ENCODE assay signal across 9 cellular contexts in the genomic region with DNA sequence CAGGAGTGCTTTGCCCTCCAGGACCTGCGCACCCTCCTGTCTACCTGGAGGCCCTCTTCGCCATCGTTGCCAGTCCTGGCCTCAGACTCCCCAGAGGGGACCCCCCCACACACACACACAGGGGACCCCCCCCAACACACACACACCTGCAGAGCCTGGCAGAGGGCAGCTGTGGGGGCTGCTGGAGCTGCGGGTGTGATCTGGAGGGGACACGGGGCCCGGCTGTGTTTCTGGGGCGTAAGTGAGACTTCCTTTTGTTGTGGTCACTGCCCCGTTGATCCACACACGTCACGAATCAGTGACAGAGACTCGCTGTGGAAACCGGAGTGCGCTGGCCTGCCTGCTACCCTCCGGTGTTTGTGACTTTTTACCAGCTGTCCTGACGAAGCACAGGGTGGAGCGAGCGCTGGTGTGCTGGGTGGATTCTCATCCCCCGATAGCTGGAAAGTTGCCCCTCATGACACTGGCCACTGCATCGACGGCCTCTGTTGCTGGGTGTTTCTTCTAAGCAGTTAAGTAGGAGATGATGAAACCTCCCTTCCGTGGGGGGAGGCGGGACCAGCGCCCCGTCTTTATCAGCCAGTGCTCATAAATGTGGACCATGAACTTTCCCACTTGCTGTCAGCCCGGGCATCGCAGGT. TPM values are rescaled to one million over a fixed set of nuclear protein-coding genes. Genes with fewer than 3 reads are reported as not detected.
DNase-seq lines count a peak whose midpoint lies in the region; ATAC-seq and TF ChIP-seq lines count a peak whose summit lies in the region.
"Had no signal": no experiment of that assay in that cellular context is flagged by ENCODE, and none has a peak within 500 bp of the region (broad histone marks: within the 10 kb centered on the region; RNA-seq: fewer than 3 reads in every experiment).

No MANE protein-coding gene starts in this region.

- intact Hi-C loops in colonic mucosa (cut with DNase I) (no loop called here), upper lobe of right lung (cut with DNase I) (no loop called here)

- H3K36me3 Mint-ChIP-seq in activated T-cell treated with anti-CD3 and anti-CD28 coated beads, Interleukin-2, amount 50 U/mL, for 72 hours (ENCODE audit: insufficient read depth in 2 of 2), result peaks cover 8 to 15% of the 10 kb centered on the region in 2 donors

- no peak for ATAC-seq in activated T-cell treated with anti-CD3 and anti-CD28 coated beads, Interleukin-2, amount 50 U/mL, for 72 hours (replicated peaks in 1 of 2)
- peak; percentile 2 for ATAC-seq in upper lobe of right lung

- peak overlapping the region; percentile 76 for H3K4me3 ChIP-seq in colonic mucosa
- H3K4me3 ChIP-seq in mucosa of stomach (ENCODE audit: low read length), result peak overlapping the region; percentile 37
- peak overlapping the region; percentile 67 for H3K4me3 ChIP-seq in upper lobe of right lung

- H3K36me3 ChIP-seq in colonic mucosa, result peaks cover 6% of the 10 kb centered on the region
- peaks cover 15% of the 10 kb centered on the region for H3K36me3 ChIP-seq in mucosa of stomach (ENCODE audit: control insufficient read depth, insufficient read depth, low read length)
- peaks cover 15% of the 10 kb centered on the region for H3K36me3 ChIP-seq in upper lobe of right lung

- H3K9ac ChIP-seq in colonic mucosa (ENCODE audit: low read depth in 2 of 2, low read length in 2 of 2) (peak overlapping the region; percentile 75 to 97), mucosa of stomach (ENCODE audit: low read length) (peak overlapping the region; percentile 68)

- peaks cover 25% of the 10 kb centered on the region for H3K27me3 Mint-ChIP-seq in activated T-cell treated with anti-CD3 and anti-CD28 coated beads, Interleukin-2, amount 50 U/mL, for 72 hours (ENCODE audit: low read depth)

- H3K27me3 ChIP-seq in colonic mucosa (peaks cover 17% of the 10 kb centered on the region), mucosa of stomach (ENCODE audit: control insufficient read depth, insufficient read depth, low read length) (peaks cover 16% of the 10 kb centered on the region), upper lobe of right lung (no peaks in the 10 kb centered on the region)

- peak overlapping the region; percentile 79 for H3K27ac Mint-ChIP-seq in activated T-cell treated with anti-CD3 and anti-CD28 coated beads, Interleukin-2, amount 50 U/mL, for 72 hours

- H3K27ac ChIP-seq in colonic mucosa, result peak overlapping the region; percentile 82
- H3K27ac ChIP-seq in upper lobe of right lung, result peak overlapping the region; percentile 80

- no peaks in the 10 kb centered on the region for H3K9me3 Mint-ChIP-seq in activated T-cell treated with anti-CD3 and anti-CD28 coated beads, Interleukin-2, amount 50 U/mL, for 72 hours

- no peaks in the 10 kb centered on the region for H3K9me3 ChIP-seq in colonic mucosa
- H3K9me3 ChIP-seq in mucosa of stomach (ENCODE audit: control insufficient read depth, low read length), result no peaks in the 10 kb centered on the region
- no peaks in the 10 kb centered on the region for H3K9me3 ChIP-seq in upper lobe of right lung

- H3K4me1 Mint-ChIP-seq in activated T-cell treated with anti-CD3 and anti-CD28 coated beads, Interleukin-2, amount 50 U/mL, for 72 hours (ENCODE audit: low read depth), result peaks cover 49% of the 10 kb centered on the region

- H3K4me3 Mint-ChIP-seq in activated T-cell treated with anti-CD3 and anti-CD28 coated beads, Interleukin-2, amount 50 U/mL, for 72 hours, result peak overlapping the region; percentile 80 to 88

- no peak for DNase-seq in activated T-cell treated with anti-CD3 and anti-CD28 coated beads, Interleukin-2, amount 50 U/mL, for 72 hours
- DNase-seq in activated T-cell treated with anti-CD3 and anti-CD28 coated beads for 4 hours (no peak), colonic mucosa (peak; percentile 91), upper lobe of right lung (no peak), KG1 (lab: John Stamatoyannopoulos, UW) (no peak), NCI-H1105 (lab: John Stamatoyannopoulos, UW) (no peak), NCI-H526 treated with DMSO at 0.1 percent for 48 hours (lab: John Stamatoyannopoulos, UW) (no peak)
- DNase-seq: NCI-H446 had no signal

- TF ChIP-seq CTCF in colonic mucosa (IDR thresholded peaks at IDR 0.05), result no peak
- no peak for TF ChIP-seq CTCF in upper lobe of right lung (IDR thresholded peaks at IDR 0.05)

- peaks cover 29% of the 10 kb centered on the region for H3K4me1 ChIP-seq in colonic mucosa
- peaks cover 51% of the 10 kb centered on the region for H3K4me1 ChIP-seq in mucosa of stomach (ENCODE audit: control insufficient read depth, insufficient read depth, low read length)
- H3K4me1 ChIP-seq in upper lobe of right lung, result peaks cover 55% of the 10 kb centered on the region

RNA-seq across cellular contexts. Expression of gene METRNL, which starts 2.3 kb away (rescaled TPM):
- 100 to 1,000 TPM; 137 to 198 TPM for total RNA-seq in activated T-cell treated with anti-CD3 and anti-CD28 coated beads, Interleukin-2, amount 50 U/mL, for 72 hours
- total RNA-seq in colonic mucosa (10 to 100 TPM; 84.2 to 87.2 TPM), upper lobe of right lung (79.9 TPM)
